10 cellular contexts compared by ENCODE assay signal in the genomic region with DNA sequence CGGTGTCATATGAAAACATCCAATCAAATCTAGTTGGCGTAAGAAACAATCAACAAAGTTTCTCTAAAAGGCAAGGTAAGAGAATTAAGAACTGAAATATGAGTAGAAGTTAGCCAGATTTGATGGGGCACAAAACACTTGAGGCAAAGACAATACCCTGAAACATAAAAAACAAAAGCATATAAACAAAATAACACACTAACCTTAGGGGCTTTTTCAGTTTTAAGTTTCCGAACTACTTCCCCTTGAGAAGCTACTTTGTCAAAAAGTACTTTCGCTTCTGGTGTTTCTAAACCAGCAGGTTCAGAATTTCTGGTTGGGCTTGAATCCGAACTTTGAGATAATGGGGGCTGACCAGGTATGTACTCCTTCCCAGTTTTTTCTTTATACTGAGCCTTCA.
A peak's percentile ranks its signal among the peaks of the same experiment; 100 is the strongest.
DNase-seq lines count a peak whose midpoint lies in the region; ATAC-seq lines count a peak whose summit lies in the region.
"Had no signal": no experiment of that assay in that cellular context is flagged by ENCODE, and none has a peak within 500 bp of the region (broad histone marks: within the 10 kb centered on the region; RNA-seq: fewer than 3 reads in every experiment).

No MANE protein-coding gene starts in this region.

- ATAC-seq in GM18870 (IDR thresholded peaks at IDR 0.05; ENCODE audit: unreplicated experiment) (peak; percentile 74), GM21526 (IDR thresholded peaks at IDR 0.05; ENCODE audit: low FRiP score, unreplicated experiment) (peak; percentile 82), HG03108 (IDR thresholded peaks at IDR 0.05; ENCODE audit: unreplicated experiment) (peak; percentile 75), memory B cell (ENCODE audit: low read depth) (peak; percentile 91)

- peaks cover 8% of the 10 kb centered on the region for H3K36me3 Mint-ChIP-seq in memory B cell

- H3K27ac Mint-ChIP-seq in memory B cell: peak overlapping the region; percentile 99
- H3K27ac Mint-ChIP-seq: H9, neural progenitor cell had no signal

- H3K27me3 Mint-ChIP-seq in memory B cell: no peaks in the 10 kb centered on the region

- DNase-seq in memory B cell (ENCODE audit: low spot score in 2 of 2) (peak in 1 of 2 donors; percentile 40), HPDE6-E6E7 (ENCODE audit: extremely low spot score) (no peak), NCI-H2227 (lab: John Stamatoyannopoulos, UW; ENCODE audit: unreplicated experiment) (no peak)
- no peak for DNase-seq in activated effector memory CD4-positive, alpha-beta T cell treated with anti-CD3 and anti-CD28 coated beads, Interleukin-2, amount 50 U/mL, for 16 hours
- DNase-seq: H9, RPMI8226 had no signal

- peak overlapping the region; percentile 93 for H3K4me3 Mint-ChIP-seq in memory B cell
- H3K4me3 Mint-ChIP-seq: H9, neural progenitor cell had no signal

- no peaks in the 10 kb centered on the region for H3K9me3 Mint-ChIP-seq in memory B cell
- H3K9me3 Mint-ChIP-seq: H9, neural progenitor cell had no signal

- peaks cover 20% of the 10 kb centered on the region for H3K4me1 Mint-ChIP-seq in memory B cell
- H3K4me1 Mint-ChIP-seq: H9, neural progenitor cell had no signal
